1 cellular context compared by ENCODE assay signal in genomic region chr13:94704347-94705080, GRCh38.
TF ChIP-seq lines count a peak whose summit lies in the region.

No MANE protein-coding gene starts in this region.

TF ChIP-seq in H1, 55 proteins besides CTCF, POLR2A, EP300 and RAD21:
- TF ChIP-seq, protein P1, sequence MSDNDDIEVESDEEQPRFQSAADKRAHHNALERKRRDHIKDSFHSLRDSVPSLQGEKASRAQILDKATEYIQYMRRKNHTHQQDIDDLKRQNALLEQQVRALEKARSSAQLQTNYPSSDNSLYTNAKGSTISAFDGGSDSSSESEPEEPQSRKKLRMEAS (IDR thresholded peaks at IDR 0.05), result peak; percentile 68
- TF ChIP-seq TAF1 (IDR thresholded peaks at IDR 0.05; ENCODE audit: low read depth, low read length), result no peak
